In genomic region chr3:187922704-187923393, GRCh38 we compare ENCODE assay signal across 11 cellular contexts.
A peak's percentile ranks its signal among the peaks of the same experiment; 100 is the strongest.
DNase-seq lines count a peak whose midpoint lies in the region; TF ChIP-seq lines count a peak whose summit lies in the region.
"Had no signal": no experiment of that assay in that cellular context is flagged by ENCODE, and none has a peak within 500 bp of the region (broad histone marks: within the 10 kb centered on the region; RNA-seq: fewer than 3 reads in every experiment).

No MANE protein-coding gene starts in this region.

- peak overlapping the region; percentile 32 for H3K4me3 Mint-ChIP-seq in T-helper 2 cell treated with Interferon-gamma antibody and Interleukin-4, amounts not matched to agents 5 μg/mL and 100 μg/mL, for 36 hours

- H3K27ac Mint-ChIP-seq in T-helper 2 cell treated with Interferon-gamma antibody and Interleukin-4, amounts not matched to agents 5 μg/mL and 100 μg/mL, for 36 hours, result peak overlapping the region; percentile 17

- H3K27me3 Mint-ChIP-seq in T-helper 2 cell treated with Interferon-gamma antibody and Interleukin-4, amounts not matched to agents 5 μg/mL and 100 μg/mL, for 36 hours (ENCODE audit: low read depth), result peaks cover 5% of the 10 kb centered on the region

- TF ChIP-seq CTCF in foreskin fibroblast (IDR thresholded peaks at IDR 0.05; ENCODE audit: low read depth, low read length), result no peak

- peaks cover 17% of the 10 kb centered on the region for H3K36me3 Mint-ChIP-seq in T-helper 2 cell treated with Interferon-gamma antibody and Interleukin-4, amounts not matched to agents 5 μg/mL and 100 μg/mL, for 36 hours (ENCODE audit: low read depth)

- DNase-seq in AG08396 (ENCODE audit: low spot score), result peak; percentile 23
- peak; percentile 50 for DNase-seq in GM03348 (ENCODE audit: low spot score)
- peak; percentile 70 for DNase-seq in T-helper 2 cell treated with Interferon-gamma antibody and Interleukin-4, amounts not matched to agents 5 μg/mL and 100 μg/mL, for 36 hours (ENCODE audit: low spot score)
- peak; percentile 51 to 57 for DNase-seq in foreskin fibroblast
- DNase-seq in Kasumi-1 (lab: John Stamatoyannopoulos, UW), result no peak
- DNase-seq in RKO (ENCODE audit: low spot score), result no peak
- no peak for DNase-seq in foreskin melanocyte
- DNase-seq: activated gamma-delta T cell treated with Interleukin-2 at 50 U/mL for 16 hours, Caco-2, left ventricle myocardium superior, NCI-H187 treated with DMSO at 0.1 percent for 48 hours had no signal

- H3K4me3 ChIP-seq in foreskin fibroblast (ENCODE audit: low read depth in 1 of 2, low read length in 2 of 2), result no peak overlapping the region

- peaks cover 63% of the 10 kb centered on the region for H3K4me1 Mint-ChIP-seq in T-helper 2 cell treated with Interferon-gamma antibody and Interleukin-4, amounts not matched to agents 5 μg/mL and 100 μg/mL, for 36 hours (ENCODE audit: low read depth)

- H3K9me3 Mint-ChIP-seq in T-helper 2 cell treated with Interferon-gamma antibody and Interleukin-4, amounts not matched to agents 5 μg/mL and 100 μg/mL, for 36 hours, result peaks cover 22% of the 10 kb centered on the region

Comparison
In these comparisons a context has a peak if more than half of its experiments do, and no peak if none do; other contexts are left out.
1. DNase-seq: peak in AG08396 (single experiment), GM03348 (single experiment), T-helper 2 cell treated with Interferon-gamma antibody and Interleukin-4, amounts not matched to agents 5 μg/mL and 100 μg/mL, for 36 hours (single experiment) and foreskin fibroblast (2 of 2); none in Kasumi-1 (0 of 2), RKO (single experiment) and foreskin melanocyte (single experiment).